In the genomic region with DNA sequence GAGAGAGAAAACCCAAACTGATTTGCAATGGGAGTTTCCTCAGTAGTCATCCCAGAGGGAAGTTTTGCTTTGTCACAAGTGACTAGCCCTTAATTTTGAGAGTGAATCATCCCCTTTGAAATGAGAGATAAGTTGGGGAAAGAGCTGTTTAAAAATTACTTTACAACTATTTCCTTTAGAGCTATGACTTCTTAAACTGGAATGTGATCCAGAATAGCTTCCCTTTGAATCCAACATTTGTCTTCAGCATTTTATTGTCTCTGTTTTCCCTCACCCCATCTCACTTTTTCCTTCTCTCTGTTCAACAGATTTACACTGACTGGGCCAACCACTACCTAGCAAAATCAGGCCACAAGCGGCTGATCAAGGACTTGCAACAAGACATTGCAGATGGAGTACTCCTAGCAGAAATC, we compare ENCODE assay signal across 10 cellular contexts.
DNase-seq lines count a peak whose midpoint lies in the region; ATAC-seq and TF ChIP-seq lines count a peak whose summit lies in the region.
"Had no signal": no experiment of that assay in that cellular context is flagged by ENCODE, and none has a peak within 500 bp of the region (broad histone marks: within the 10 kb centered on the region; RNA-seq: fewer than 3 reads in every experiment).

No MANE protein-coding gene starts in this region.

- CTCF ChIA-PET in BJ (lab: Yijun Ruan, JAX), result interaction anchor here (0.6 to 1.5 kb wide), 6 partner anchors 12 to 891 kb away, joined by 3 to 7 read pairs (median 4); no protein-coding TSS in a partner anchor

- no peaks in the 10 kb centered on the region for H3K4me1 ChIP-seq in endodermal cell (ENCODE audit: control insufficient read depth, insufficient read depth, low read length)

- no peak overlapping the region for H3K4me3 Mint-ChIP-seq in endodermal cell
- H3K4me3 Mint-ChIP-seq: activated naive CD4-positive, alpha-beta T cell treated with anti-CD3 and anti-CD28 coated beads, Interleukin-2, amount 50 U/mL, for 24 hours had no signal

- no peak for TF ChIP-seq CTCF in BJ (IDR thresholded peaks at IDR 0.05; ENCODE audit: insufficient read depth, low read depth, low read length)
- TF ChIP-seq CTCF in endodermal cell (conservative IDR thresholded peaks at IDR 0.05), result no peak

- H3K36me3 Mint-ChIP-seq in endodermal cell (ENCODE audit: low read depth), result no peaks in the 10 kb centered on the region
- H3K36me3 Mint-ChIP-seq: activated naive CD4-positive, alpha-beta T cell treated with anti-CD3 and anti-CD28 coated beads, Interleukin-2, amount 50 U/mL, for 24 hours had no signal

- H3K27ac Mint-ChIP-seq in endodermal cell, result no peak overlapping the region
- H3K27ac Mint-ChIP-seq: activated naive CD4-positive, alpha-beta T cell treated with anti-CD3 and anti-CD28 coated beads, Interleukin-2, amount 50 U/mL, for 24 hours had no signal

- POLR2A ChIA-PET in BJ (lab: Charles Lee), result interaction anchor here (0.6 kb wide), 2 partner anchors 17 to 879 kb away, joined by 3 to 4 read pairs; no protein-coding TSS in a partner anchor

- no peaks in the 10 kb centered on the region for H3K27me3 Mint-ChIP-seq in endodermal cell (ENCODE audit: insufficient read depth)
- H3K27me3 Mint-ChIP-seq: activated naive CD4-positive, alpha-beta T cell treated with anti-CD3 and anti-CD28 coated beads, Interleukin-2, amount 50 U/mL, for 24 hours had no signal

- H3K36me3 ChIP-seq in BJ (ENCODE audit: control insufficient read depth, insufficient read depth, low read length) (no peaks in the 10 kb centered on the region), endodermal cell (ENCODE audit: control insufficient read depth, insufficient read depth, low read length) (no peaks in the 10 kb centered on the region)
- H3K36me3 ChIP-seq: tibial artery had no signal

- no peaks in the 10 kb centered on the region for H3K9me3 Mint-ChIP-seq in endodermal cell

- H3K9me3 ChIP-seq in endodermal cell (ENCODE audit: control insufficient read depth, low read length), result no peaks in the 10 kb centered on the region
- H3K9me3 ChIP-seq: tibial artery had no signal

- no peak overlapping the region for H3K27ac ChIP-seq in endodermal cell (ENCODE audit: low read depth, low read length)
- H3K27ac ChIP-seq: tibial artery had no signal

- no peak overlapping the region for H3K9ac ChIP-seq in endodermal cell (ENCODE audit: extremely low read depth, low read length, poor library complexity, severe bottlenecking)

- DNase-seq in BJ (ENCODE audit: low read depth), result peak; percentile 80
- peak; percentile 42 for DNase-seq in NCI-H460 (ENCODE audit: extremely low read depth, low read depth)
- DNase-seq in dermis microvascular lymphatic vessel endothelial cell (ENCODE audit: low read depth in 2 of 2), result peak; percentile 20 to 86
- DNase-seq in myocyte (ENCODE audit: low read depth), result peak; percentile 74
- no peak for DNase-seq in endodermal cell
- no peak for DNase-seq in globus pallidus (ENCODE audit: low spot score)
- DNase-seq: tibial artery had no signal

- H3K4me1 Mint-ChIP-seq in endodermal cell, result no peaks in the 10 kb centered on the region
- H3K4me1 Mint-ChIP-seq: activated naive CD4-positive, alpha-beta T cell treated with anti-CD3 and anti-CD28 coated beads, Interleukin-2, amount 50 U/mL, for 24 hours had no signal

- ATAC-seq in GM19452 (IDR thresholded peaks at IDR 0.05; ENCODE audit: unreplicated experiment) (no peak), HG03571 (IDR thresholded peaks at IDR 0.05; ENCODE audit: unreplicated experiment) (no peak)

- 82% methylated on average over 1 of the region's 1 CpG; no CpG with 5 or more reads in 1 of the 2 experiments for WGBS in endodermal cell (ENCODE audit: insufficient coverage in 1 of 2, insufficient read length in 1 of 2), 2 experiments

- peak overlapping the region; percentile 53 for H3K4me3 ChIP-seq in BJ (ENCODE audit: low read depth, low read length)
- H3K4me3 ChIP-seq in endodermal cell (ENCODE audit: low read length), result no peak overlapping the region
- H3K4me3 ChIP-seq: tibial artery had no signal

- H3K27me3 ChIP-seq in BJ (ENCODE audit: control insufficient read depth, insufficient read depth, low read length) (no peaks in the 10 kb centered on the region), endodermal cell (ENCODE audit: control insufficient read depth, insufficient read depth, low read length, poor library complexity, severe bottlenecking) (no peaks in the 10 kb centered on the region)
- H3K27me3 ChIP-seq: tibial artery had no signal

Comparison
In these comparisons a context has a peak if more than half of its experiments do, and no peak if none do; other contexts are left out.
1. DNase-seq: peak in BJ (single experiment), NCI-H460 (single experiment), dermis microvascular lymphatic vessel endothelial cell (2 of 2) and myocyte (single experiment); none in endodermal cell (single experiment) and globus pallidus (single experiment).